ENCODE assay signal across 2 cellular contexts in genomic region chr4:56618734-56619133, GRCh38.
TF ChIP-seq lines count a peak whose summit lies in the region.

No MANE protein-coding gene starts in this region.

TF ChIP-seq in HCT116, 20 proteins besides CTCF, POLR2A, EP300 and RAD21 (continued from another document):
- TF ChIP-seq ZBTB33 (IDR thresholded peaks at IDR 0.05; ENCODE audit: extremely low read depth, insufficient replicate concordance, low read length) (no peak), FOSL1 (IDR thresholded peaks at IDR 0.05; ENCODE audit: low read depth) (no peak), ZFX (IDR thresholded peaks at IDR 0.05) (no peak), ELF1 (IDR thresholded peaks at IDR 0.05; ENCODE audit: borderline replicate concordance, low read depth) (no peak), SIN3A (IDR thresholded peaks at IDR 0.05; ENCODE audit: low read depth) (no peak), SP1 (IDR thresholded peaks at IDR 0.05; ENCODE audit: low read depth) (no peak), CEBPB (IDR thresholded peaks at IDR 0.05; ENCODE audit: low read depth) (no peak), CBX3 (IDR thresholded peaks at IDR 0.05; ENCODE audit: low read depth) (no peak), TCF7L2 (IDR thresholded peaks at IDR 0.05; ENCODE audit: borderline replicate concordance, extremely low read depth, insufficient read depth, insufficient read length) (no peak), YY1 (IDR thresholded peaks at IDR 0.05; ENCODE audit: extremely low read depth, insufficient replicate concordance, low read depth, low read length) (no peak), MAX (IDR thresholded peaks at IDR 0.05) (no peak), REST (IDR thresholded peaks at IDR 0.05; ENCODE audit: low read depth) (no peak), JUND (IDR thresholded peaks at IDR 0.05) (no peak)
TF ChIP-seq in HCT116: peak in this region for 0.

TF ChIP-seq in K562, 482 proteins besides CTCF, POLR2A, EP300 and RAD21:
- TF ChIP-seq RERE (CRISPR knock-in tag; IDR thresholded peaks at IDR 0.05; ENCODE audit: borderline replicate concordance): no peak
- TF ChIP-seq KLF13 (tag; IDR thresholded peaks at IDR 0.05; ENCODE audit: borderline replicate concordance, low read depth): no peak
- no peak for TF ChIP-seq HLTF (IDR thresholded peaks at IDR 0.05)
- no peak for TF ChIP-seq CLOCK (CRISPR knock-in tag; IDR thresholded peaks at IDR 0.05; ENCODE audit: borderline replicate concordance)
- no peak for TF ChIP-seq RBM14 (IDR thresholded peaks at IDR 0.05; ENCODE audit: borderline replicate concordance, insufficient read depth, low read depth, low read length)
- TF ChIP-seq HIVEP1 (CRISPR knock-in tag; IDR thresholded peaks at IDR 0.05): no peak
- TF ChIP-seq ZNF518B (CRISPR knock-in tag; IDR thresholded peaks at IDR 0.05): no peak
- no peak for TF ChIP-seq DLX4 (CRISPR knock-in tag; IDR thresholded peaks at IDR 0.05)
- TF ChIP-seq ARHGAP35 (IDR thresholded peaks at IDR 0.05; ENCODE audit: partially characterized antibody): no peak
- TF ChIP-seq ZBTB34 (CRISPR knock-in tag; IDR thresholded peaks at IDR 0.05): no peak
- no peak for TF ChIP-seq ELK3 (CRISPR knock-in tag; IDR thresholded peaks at IDR 0.05)
- TF ChIP-seq RFX5 (IDR thresholded peaks at IDR 0.05; ENCODE audit: low read depth, low read length): no peak
- no peak for TF ChIP-seq U2AF1 (optimal IDR thresholded peaks at IDR 0.05; ENCODE audit: low read depth, low read length)
- no peak for TF ChIP-seq FOS (IDR thresholded peaks at IDR 0.05; ENCODE audit: extremely low read depth, insufficient read length)
- no peak for TF ChIP-seq MBD1 (CRISPR knock-in tag; IDR thresholded peaks at IDR 0.05)
